ENCODE assay signal across 25 cellular contexts in genomic region chr3:87261925-87262324, GRCh38. TPM values are rescaled to one million over a fixed set of nuclear protein-coding genes. Genes with fewer than 3 reads are reported as not detected.
"Had no signal": no experiment of that assay in that cellular context is flagged by ENCODE, and none has a peak within 500 bp of the region (broad histone marks: within the 10 kb centered on the region; RNA-seq: fewer than 3 reads in every experiment).

No MANE protein-coding gene starts in this region.

- ATAC-seq: effector memory CD8-positive, alpha-beta T cell; foreskin keratinocyte; natural killer cell; psoas muscle; stimulated activated effector memory CD8-positive, alpha-beta T cell treated with anti-CD3 and anti-CD28 coated beads, Interleukin-12 subunit alpha, Interleukin-12 subunit beta, amount 100 ng/mL, for 72 hours had no signal

- H3K27ac ChIP-seq: esophagus squamous epithelium, foreskin keratinocyte, parathyroid adenoma, psoas muscle, right lobe of liver, tibial artery, upper lobe of left lung, uterus had no signal

- H3K36me3 ChIP-seq: esophagus squamous epithelium, right lobe of liver, tibial artery, upper lobe of left lung, uterus had no signal

- H3K9me3 ChIP-seq: esophagus squamous epithelium, psoas muscle, right lobe of liver, tibial artery, upper lobe of left lung, uterus had no signal

- H3K79me2 ChIP-seq: parathyroid adenoma had no signal

- H3K4me1 ChIP-seq: esophagus squamous epithelium, foreskin keratinocyte, parathyroid adenoma, psoas muscle, tibial artery, upper lobe of left lung, uterus had no signal

- H3K27me3 ChIP-seq: esophagus squamous epithelium, foreskin keratinocyte, right lobe of liver, tibial artery, upper lobe of left lung, uterus had no signal

- H3K4me3 ChIP-seq: esophagus squamous epithelium, psoas muscle, right lobe of liver, tibial artery, upper lobe of left lung, uterus had no signal

- DNase-seq: effector memory CD8-positive, alpha-beta T cell; esophagus squamous epithelium; foreskin keratinocyte; head of caudate nucleus; hippocampal formation; kidney glomerular epithelial cell; mammary epithelial cell; natural killer cell; occipital lobe; psoas muscle; retina; right lobe of liver; stimulated activated CD4-positive, alpha-beta T cell treated with anti-CD3 and anti-CD28 coated beads, Interleukin-4, amount 100 ng/mL, for 1 hour; stimulated activated CD8-positive, alpha-beta memory T cell treated with anti-CD3 and anti-CD28 coated beads, Interleukin-4, amount 100 ng/mL, for 48 hours; tibial artery; upper lobe of left lung; uterus had no signal

- H3K9ac ChIP-seq: parathyroid adenoma had no signal

- H2AFZ ChIP-seq: parathyroid adenoma had no signal

RNA-seq across cellular contexts. Expression of gene POU1F1, which starts 14.5 kb away (rescaled TPM):
- total RNA-seq: epithelial cell of proximal tubule, esophagus squamous epithelium, foreskin keratinocyte, lower leg skin, mammary epithelial cell, mucosa of gallbladder, myocyte, natural killer cell, neural crest cell, occipital lobe, psoas muscle, right lobe of liver, temporal lobe, upper lobe of left lung, uterus had no signal
- polyA plus RNA-seq: foreskin keratinocyte, mammary epithelial cell had no signal
